2 cellular contexts compared by ENCODE assay signal in genomic region chrX:47501226-47502071, GRCh38.
TF ChIP-seq lines count a peak whose summit lies in the region.

No MANE protein-coding gene starts in this region.

TF ChIP-seq in IMR-90, 13 proteins besides CTCF, POLR2A, EP300 and RAD21:
- peak; percentile 44; the same call in 1 of the 2 replicates for TF ChIP-seq CEBPB (IDR thresholded peaks at IDR 0.05; ENCODE audit: low read depth, low read length)
- no peak for TF ChIP-seq FOS (IDR thresholded peaks at IDR 0.05; ENCODE audit: low read depth, low read length)

TF ChIP-seq in WTC11, 78 proteins besides CTCF, POLR2A, EP300 and RAD21:
- TF ChIP-seq ZNF532 (CRISPR knock-in tag; IDR thresholded peaks at IDR 0.05; ENCODE audit: borderline replicate concordance), result no peak
- TF ChIP-seq NFE2L1 (CRISPR knock-in tag; IDR thresholded peaks at IDR 0.05), result no peak
- TF ChIP-seq PREB (CRISPR knock-in tag; IDR thresholded peaks at IDR 0.05; ENCODE audit: borderline replicate concordance), result no peak
- TF ChIP-seq ZNF416 (CRISPR knock-in tag; IDR thresholded peaks at IDR 0.05), result no peak
- TF ChIP-seq RORB (CRISPR knock-in tag; IDR thresholded peaks at IDR 0.05), result no peak
- TF ChIP-seq USF1 (CRISPR knock-in tag; IDR thresholded peaks at IDR 0.05), result no peak
- no peak for TF ChIP-seq E2F1 (CRISPR knock-in tag; IDR thresholded peaks at IDR 0.05)
- no peak for TF ChIP-seq SP1 (CRISPR knock-in tag; conservative IDR thresholded peaks at IDR 0.05)
- TF ChIP-seq CBFB (CRISPR knock-in tag; IDR thresholded peaks at IDR 0.05; ENCODE audit: low read depth), result no peak
- TF ChIP-seq PRRX2 (CRISPR knock-in tag; IDR thresholded peaks at IDR 0.05), result no peak
- TF ChIP-seq PRDM15 (CRISPR knock-in tag; IDR thresholded peaks at IDR 0.05), result no peak
- TF ChIP-seq ZNF232 (CRISPR knock-in tag; IDR thresholded peaks at IDR 0.05), result no peak
- no peak for TF ChIP-seq TEAD1 (CRISPR knock-in tag; IDR thresholded peaks at IDR 0.05)
- TF ChIP-seq STAT6 (CRISPR knock-in tag; conservative IDR thresholded peaks at IDR 0.05; ENCODE audit: low read depth), result no peak
- TF ChIP-seq RELA (CRISPR knock-in tag; IDR thresholded peaks at IDR 0.05; ENCODE audit: borderline replicate concordance), result no peak
- no peak for TF ChIP-seq ARID4B (CRISPR knock-in tag; IDR thresholded peaks at IDR 0.05; ENCODE audit: borderline replicate concordance)
- TF ChIP-seq CDX4 (CRISPR knock-in tag; IDR thresholded peaks at IDR 0.05; ENCODE audit: borderline replicate concordance), result no peak
- TF ChIP-seq ZSCAN18 (CRISPR knock-in tag; IDR thresholded peaks at IDR 0.05), result no peak
- TF ChIP-seq MAX (CRISPR knock-in tag; IDR thresholded peaks at IDR 0.05), result no peak
